1 cellular context compared by ENCODE assay signal in the genomic region with DNA sequence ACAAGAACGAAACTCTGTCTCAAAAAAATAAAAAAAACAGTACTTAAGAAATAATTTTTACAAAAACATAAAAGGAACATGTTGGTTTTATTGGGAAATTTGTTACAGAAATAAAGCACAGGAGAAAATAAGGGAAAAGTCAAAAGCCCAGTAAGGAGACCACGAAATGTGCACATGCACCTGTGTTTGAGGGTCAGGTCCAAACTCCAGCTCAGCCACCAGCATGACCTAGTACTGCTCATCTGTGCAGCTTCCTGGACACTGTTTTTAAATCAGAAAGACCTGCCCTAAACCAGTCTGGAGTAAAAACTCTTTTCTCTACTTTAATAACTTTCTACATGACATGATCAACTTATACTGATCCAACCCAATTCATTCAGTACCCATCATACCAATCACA.
TF ChIP-seq lines count a peak whose summit lies in the region.

No MANE protein-coding gene starts in this region.

TF ChIP-seq in K562, 482 proteins besides CTCF, POLR2A, EP300 and RAD21:
- TF ChIP-seq NFIC (IDR thresholded peaks at IDR 0.05) (no peak), KDM2B (CRISPR knock-in tag; IDR thresholded peaks at IDR 0.05) (no peak), DACH1 (IDR thresholded peaks at IDR 0.05; ENCODE audit: partially characterized antibody) (no peak)
- TF ChIP-seq, protein P1, sequence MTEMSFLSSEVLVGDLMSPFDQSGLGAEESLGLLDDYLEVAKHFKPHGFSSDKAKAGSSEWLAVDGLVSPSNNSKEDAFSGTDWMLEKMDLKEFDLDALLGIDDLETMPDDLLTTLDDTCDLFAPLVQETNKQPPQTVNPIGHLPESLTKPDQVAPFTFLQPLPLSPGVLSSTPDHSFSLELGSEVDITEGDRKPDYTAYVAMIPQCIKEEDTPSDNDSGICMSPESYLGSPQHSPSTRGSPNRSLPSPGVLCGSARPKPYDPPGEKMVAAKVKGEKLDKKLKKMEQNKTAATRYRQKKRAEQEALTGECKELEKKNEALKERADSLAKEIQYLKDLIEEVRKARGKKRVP (CRISPR knock-in tag; IDR thresholded peaks at IDR 0.05): no peak
